ENCODE assay signal across 8 cellular contexts in the genomic region with DNA sequence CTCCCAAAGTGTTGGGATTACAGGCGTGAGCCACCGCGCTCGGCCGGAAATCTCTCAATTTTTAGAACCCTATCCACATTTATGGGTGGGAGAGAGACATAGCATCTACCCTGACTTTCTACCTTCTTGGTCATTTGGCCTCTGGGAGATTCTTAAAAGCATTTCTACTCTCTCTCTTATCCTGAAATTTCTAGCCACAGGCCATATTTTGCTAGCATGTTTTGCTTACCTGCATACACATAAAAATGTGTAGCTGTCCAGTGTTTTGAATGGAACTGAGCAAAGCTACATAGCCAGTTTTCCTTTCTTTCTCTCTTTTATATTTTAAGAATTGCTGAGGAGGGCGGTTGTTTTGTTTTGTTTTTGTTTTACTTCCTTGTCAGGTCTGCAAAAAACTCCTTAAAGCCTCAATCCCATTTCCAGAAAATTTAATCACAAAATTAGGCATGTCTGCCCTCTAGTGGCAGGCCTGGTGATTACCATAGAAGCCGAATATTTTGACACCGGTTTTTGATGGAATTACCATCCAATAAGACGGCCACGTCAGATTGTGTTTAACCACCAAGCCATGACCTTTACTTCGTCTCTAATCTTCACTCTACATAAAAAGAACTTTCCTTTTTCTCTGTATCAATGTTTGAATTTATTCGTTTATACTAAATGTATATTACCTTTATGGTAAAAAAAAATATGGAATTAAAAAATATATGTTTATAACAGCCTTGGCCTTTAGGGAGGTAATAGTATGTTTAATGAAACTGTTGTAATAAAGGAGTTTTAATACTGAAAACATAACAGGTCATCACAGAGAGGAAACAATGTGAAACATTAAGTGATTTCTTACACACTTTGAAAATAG. TPM values are rescaled to one million over a fixed set of nuclear protein-coding genes. Genes with fewer than 3 reads are reported as not detected.
DNase-seq lines count a peak whose midpoint lies in the region; ATAC-seq, FAIRE-seq and TF ChIP-seq lines count a peak whose summit lies in the region.

No MANE protein-coding gene starts in this region.

- TF ChIP-seq CTCF in NB4 (IDR thresholded peaks at IDR 0.05; ENCODE audit: low read depth, low read length) = peak; percentile 82

- FAIRE-seq in GM12892 (lab: Jason Lieb, UNC) (peak; percentile 53), TTC549 (lab: Jason Lieb, UNC) (peak; percentile 52), colon (lab: Jason Lieb, UNC) (peak; percentile 51)

- TF ChIP-seq POLR2A in GM12892 (IDR thresholded peaks at IDR 0.05; ENCODE audit: low read depth, low read length) = no peak
- no peak for TF ChIP-seq POLR2A in NB4 (IDR thresholded peaks at IDR 0.05; ENCODE audit: extremely low read depth, insufficient read length)

- no peak overlapping the region for H3K4me3 ChIP-seq in NB4 (ENCODE audit: low read depth, low read length)

- peak; percentile 67 for DNase-seq in AG08395 (ENCODE audit: low spot score)
- DNase-seq in GM12892 (ENCODE audit: insufficient read length) = no peak
- DNase-seq in NB4 (ENCODE audit: low read depth) = peak; percentile 61
- no peak for DNase-seq in left lobe of liver (ENCODE audit: low spot score)
- DNase-seq in stimulated activated CD8-positive, alpha-beta memory T cell treated with anti-CD3 and anti-CD28 coated beads, Interleukin-2, amount 100 ng/mL, for 1 hour (ENCODE audit: low read depth in 2 of 2) = peak; percentile 2 to 9

- ATAC-seq in left lobe of liver (peak; percentile 88), HG03108 (IDR thresholded peaks at IDR 0.05; ENCODE audit: unreplicated experiment) (no peak)

RNA-seq across cellular contexts. Expression of a gene that starts 34.4 kb away (rescaled TPM):
- not detected for polyA plus RNA-seq in GM12892 (2012; ENCODE audit: missing spikeins)
- not detected for total RNA-seq in left lobe of liver

Comparison
In these comparisons a context has a peak if more than half of its experiments do, and no peak if none do; other contexts are left out.
1. DNase-seq: peak in AG08395 (single experiment), NB4 (single experiment) and stimulated activated CD8-positive, alpha-beta memory T cell treated with anti-CD3 and anti-CD28 coated beads, Interleukin-2, amount 100 ng/mL, for 1 hour (2 of 2); none in GM12892 (single experiment) and left lobe of liver (single experiment).